14 cellular contexts compared by ENCODE assay signal in the genomic region with DNA sequence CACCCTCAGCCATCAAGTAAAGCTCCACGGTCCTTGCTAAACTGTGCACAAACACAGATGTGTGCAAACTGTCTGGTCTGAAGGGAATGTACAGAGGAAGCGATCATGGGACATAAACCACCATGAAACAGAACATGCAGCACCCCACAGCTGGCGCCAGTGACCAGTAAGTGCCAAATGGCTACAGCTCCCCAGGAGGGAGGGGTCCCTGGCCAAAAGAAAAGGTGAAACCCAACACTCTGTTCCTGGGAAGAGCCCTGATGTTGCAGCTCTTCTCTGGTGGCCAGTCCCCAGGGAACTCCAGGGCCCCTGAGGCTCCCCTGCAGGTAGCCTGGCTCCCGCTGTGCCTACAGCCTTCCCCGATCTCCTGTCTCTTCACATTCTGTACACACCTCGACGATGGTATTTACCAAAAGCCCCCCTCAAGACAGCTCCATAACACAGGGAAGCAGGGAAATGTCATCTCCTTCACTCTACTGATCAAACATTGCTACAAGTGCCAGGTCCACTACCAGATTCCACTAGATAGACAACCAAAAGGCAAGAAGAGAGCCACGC. TPM values are rescaled to one million over a fixed set of nuclear protein-coding genes. Genes with fewer than 3 reads are reported as not detected.
DNase-seq lines count a peak whose midpoint lies in the region; ATAC-seq and TF ChIP-seq lines count a peak whose summit lies in the region.
"Had no signal": no experiment of that assay in that cellular context is flagged by ENCODE, and none has a peak within 500 bp of the region (broad histone marks: within the 10 kb centered on the region; RNA-seq: fewer than 3 reads in every experiment).

No MANE protein-coding gene starts in this region.

- H3K27ac ChIP-seq in lung (ENCODE audit: low read depth in 1 of 2, low read length in 1 of 2): no peak overlapping the region
- no peak overlapping the region for H3K27ac ChIP-seq in transverse colon
- no peak overlapping the region for H3K27ac ChIP-seq in heart right ventricle
- H3K27ac ChIP-seq: parathyroid adenoma, VCaP had no signal

- H3K27me3 ChIP-seq in lung (ENCODE audit: control insufficient read depth, insufficient read depth) (no peaks in the 10 kb centered on the region), transverse colon (no peaks in the 10 kb centered on the region), heart right ventricle (no peaks in the 10 kb centered on the region)

- TF ChIP-seq CTCF in WTC11 (IDR thresholded peaks at IDR 0.05) (no peak), lung (IDR thresholded peaks at IDR 0.05; ENCODE audit: control extremely low read depth, extremely low read depth) (no peak), transverse colon (IDR thresholded peaks at IDR 0.05) (no peak), heart right ventricle (IDR thresholded peaks at IDR 0.05) (no peak)

- H3K36me3 Mint-ChIP-seq in activated T-cell treated with anti-CD3 and anti-CD28 coated beads, Interleukin-2, amount 50 U/mL, for 24 hours (ENCODE audit: low read depth): peaks cover 8% of the 10 kb centered on the region
- no peaks in the 10 kb centered on the region for H3K36me3 Mint-ChIP-seq in activated T-cell treated with anti-CD3 and anti-CD28 coated beads, Interleukin-2, amount 50 U/mL, for 4 hours (ENCODE audit: insufficient read depth)
- H3K36me3 Mint-ChIP-seq in WTC11: no peaks in the 10 kb centered on the region

- H3K4me1 Mint-ChIP-seq in activated T-cell treated with anti-CD3 and anti-CD28 coated beads, Interleukin-2, amount 50 U/mL, for 24 hours (ENCODE audit: low read depth): peaks cover 45% of the 10 kb centered on the region
- H3K4me1 Mint-ChIP-seq in activated T-cell treated with anti-CD3 and anti-CD28 coated beads, Interleukin-2, amount 50 U/mL, for 4 hours (ENCODE audit: low read depth): peaks cover 39% of the 10 kb centered on the region
- H3K4me1 Mint-ChIP-seq in WTC11: peaks cover 31% of the 10 kb centered on the region

- no peaks in the 10 kb centered on the region for H3K9me3 Mint-ChIP-seq in activated T-cell treated with anti-CD3 and anti-CD28 coated beads, Interleukin-2, amount 50 U/mL, for 24 hours
- no peaks in the 10 kb centered on the region for H3K9me3 Mint-ChIP-seq in activated T-cell treated with anti-CD3 and anti-CD28 coated beads, Interleukin-2, amount 50 U/mL, for 4 hours
- no peaks in the 10 kb centered on the region for H3K9me3 Mint-ChIP-seq in WTC11

- no peak for ATAC-seq in activated T-cell treated with anti-CD3 and anti-CD28 coated beads, Interleukin-2, amount 50 U/mL, for 4 hours
- no peak for ATAC-seq in WTC11
- ATAC-seq in lung (ENCODE audit: insufficient read depth, low FRiP score): no peak
- no peak for ATAC-seq in heart right ventricle
- ATAC-seq: PC-3 had no signal

- POLR2A ChIA-PET in WTC11 (lab: Charles Lee): no interaction called here

- H3K27ac Mint-ChIP-seq in activated T-cell treated with anti-CD3 and anti-CD28 coated beads, Interleukin-2, amount 50 U/mL, for 24 hours: peak overlapping the region; percentile 11
- H3K27ac Mint-ChIP-seq in WTC11: peak overlapping the region; percentile 80; the same call in 1 of the 2 replicates

- CTCF ChIA-PET in WTC11 (lab: Charles Lee): interaction anchor here (0.6 to 2.3 kb wide), 9 partner anchors 14 to 160 kb away, joined by 3 to 7 read pairs (median 4); a partner anchor contains a TSS

- intact Hi-C loops in transverse colon (cut with DNase I; ENCODE audit: low total_unique reads): no loop called here
- intact Hi-C loops in heart right ventricle (cut with DNase I): loop anchor here in 1 of 10 donors (10.0 kb wide), 1 partner anchor 78 kb away; a partner anchor contains a TSS

- no peak for TF ChIP-seq EP300 in transverse colon (IDR thresholded peaks at IDR 0.05; ENCODE audit: low read depth)

- TF ChIP-seq POLR2A in transverse colon (IDR thresholded peaks at IDR 0.05): no peak

- H3K27me3 Mint-ChIP-seq in activated T-cell treated with anti-CD3 and anti-CD28 coated beads, Interleukin-2, amount 50 U/mL, for 24 hours: no peaks in the 10 kb centered on the region
- H3K27me3 Mint-ChIP-seq in activated T-cell treated with anti-CD3 and anti-CD28 coated beads, Interleukin-2, amount 50 U/mL, for 4 hours (ENCODE audit: low read depth): no peaks in the 10 kb centered on the region
- no peaks in the 10 kb centered on the region for H3K27me3 Mint-ChIP-seq in WTC11 (ENCODE audit: low read depth)

- in situ Hi-C loops in transverse colon (cut with MboI; ENCODE audit: low pct_ligation_motif_present in 1 of 4, low pct_unique_long_range_greater_than_20kb in 1 of 4, low sequenced_read_pairs in 3 of 4): no loop called here

- H3K36me3 ChIP-seq in lung (ENCODE audit: control insufficient read depth in 2 of 2, insufficient read depth in 2 of 2, low read length in 2 of 2) (peaks cover 0 to 9% of the 10 kb centered on the region in 2 donors), transverse colon (no peaks in the 10 kb centered on the region), heart right ventricle (peaks cover 0 to 16% (median 0%) of the 10 kb centered on the region in 9 donors)

- H3K4me1 ChIP-seq in lung (ENCODE audit: control insufficient read depth in 2 of 2, insufficient read depth in 2 of 2, low read length in 2 of 2) (peaks cover 0 to 10% of the 10 kb centered on the region in 2 donors), transverse colon (peaks cover 15 to 34% (median 24%) of the 10 kb centered on the region in 4 donors), heart right ventricle (peaks cover 13 to 47% (median 35%) of the 10 kb centered on the region in 9 donors)
- H3K4me1 ChIP-seq: parathyroid adenoma had no signal

- no peaks in the 10 kb centered on the region for H3K9me3 ChIP-seq in lung (ENCODE audit: control insufficient read depth in 2 of 2, insufficient read depth in 1 of 2, low read length in 1 of 2)
- H3K9me3 ChIP-seq in transverse colon: no peaks in the 10 kb centered on the region
- H3K9me3 ChIP-seq in heart right ventricle: no peaks in the 10 kb centered on the region

- H3K4me3 Mint-ChIP-seq in activated T-cell treated with anti-CD3 and anti-CD28 coated beads, Interleukin-2, amount 50 U/mL, for 24 hours: no peak overlapping the region
- H3K4me3 Mint-ChIP-seq in activated T-cell treated with anti-CD3 and anti-CD28 coated beads, Interleukin-2, amount 50 U/mL, for 4 hours: no peak overlapping the region
- no peak overlapping the region for H3K4me3 Mint-ChIP-seq in WTC11

- WGBS in lung, 2 donors: 93 to 97% methylated on average over 8 of the region's 8 CpGs
- 89 to 97% methylated on average over 5 to 8 of the region's 8 CpGs for WGBS in transverse colon (ENCODE audit: low coverage in 1 of 2), 2 donors
- WGBS in heart right ventricle, 2 donors: 94 to 96% methylated on average over 8 of the region's 8 CpGs

- H3K4me3 ChIP-seq in lung (no peak overlapping the region), transverse colon (no peak overlapping the region), heart right ventricle (no peak overlapping the region)

- DNase-seq in activated T-cell treated with anti-CD3 and anti-CD28 coated beads, Interleukin-2, amount 50 U/mL, for 24 hours: no peak
- no peak for DNase-seq in activated T-cell treated with anti-CD3 and anti-CD28 coated beads, Interleukin-2, amount 50 U/mL, for 4 hours
- peak; percentile 7 for DNase-seq in WTC11 (ENCODE audit: low spot score)
- peak; percentile 25 for DNase-seq in lung (ENCODE audit: low spot score)
- peak; percentile 6 for DNase-seq in transverse colon
- no peak for DNase-seq in EL
- DNase-seq in GDM1 (lab: John Stamatoyannopoulos, UW): no peak
- DNase-seq in heart right ventricle: no peak
- DNase-seq: Calu3, cerebellar nuclear complex, mesenchymal stem cell, PC-3 had no signal

TF ChIP-seq in WTC11, 78 proteins besides CTCF, POLR2A, EP300 and RAD21 (continues in another document):
- TF ChIP-seq, protein P1, sequence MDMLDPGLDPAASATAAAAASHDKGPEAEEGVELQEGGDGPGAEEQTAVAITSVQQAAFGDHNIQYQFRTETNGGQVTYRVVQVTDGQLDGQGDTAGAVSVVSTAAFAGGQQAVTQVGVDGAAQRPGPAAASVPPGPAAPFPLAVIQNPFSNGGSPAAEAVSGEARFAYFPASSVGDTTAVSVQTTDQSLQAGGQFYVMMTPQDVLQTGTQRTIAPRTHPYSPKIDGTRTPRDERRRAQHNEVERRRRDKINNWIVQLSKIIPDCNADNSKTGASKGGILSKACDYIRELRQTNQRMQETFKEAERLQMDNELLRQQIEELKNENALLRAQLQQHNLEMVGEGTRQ (CRISPR knock-in tag; IDR thresholded peaks at IDR 0.05): no peak
- TF ChIP-seq, protein P2, sequence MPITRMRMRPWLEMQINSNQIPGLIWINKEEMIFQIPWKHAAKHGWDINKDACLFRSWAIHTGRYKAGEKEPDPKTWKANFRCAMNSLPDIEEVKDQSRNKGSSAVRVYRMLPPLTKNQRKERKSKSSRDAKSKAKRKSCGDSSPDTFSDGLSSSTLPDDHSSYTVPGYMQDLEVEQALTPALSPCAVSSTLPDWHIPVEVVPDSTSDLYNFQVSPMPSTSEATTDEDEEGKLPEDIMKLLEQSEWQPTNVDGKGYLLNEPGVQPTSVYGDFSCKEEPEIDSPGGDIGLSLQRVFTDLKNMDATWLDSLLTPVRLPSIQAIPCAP (CRISPR knock-in tag; IDR thresholded peaks at IDR 0.05): no peak
- TF ChIP-seq NR3C1 (CRISPR knock-in tag; conservative IDR thresholded peaks at IDR 0.05; ENCODE audit: low read depth): no peak

RNA-seq across cellular contexts. Expression of a gene that starts 2.9 kb away (rescaled TPM):
- total RNA-seq in activated T-cell treated with anti-CD3 and anti-CD28 coated beads, Interleukin-2, amount 50 U/mL, for 4 hours: 10 to 100 TPM; 30.3 to 38.1 (median 33.2) TPM
- 61.9 to 68.5 TPM (median 63.6 TPM) in 3 replicates for total RNA-seq in WTC11 (2021)
- 10 to 100 TPM; 38.7 to 42.8 TPM for total RNA-seq in lung
- polyA plus RNA-seq in lung: 10 to 100 TPM; 42.3 to 86.0 TPM
- total RNA-seq in transverse colon: 10 to 100 TPM; 27.7 to 52.3 (median 36.9) TPM
- 10 to 100 TPM; 37.9 to 65.9 (median 40.5) TPM for total RNA-seq in heart right ventricle
- 10 to 100 TPM; 57.3 to 90.3 TPM for polyA plus RNA-seq in heart right ventricle

RNA-seq across cellular contexts. Expression of a gene that starts 48.8 kb away (rescaled TPM):
- 1 to 10 TPM in 2 of 3 donors, under 1 TPM in 1; 0.89 to 1.4 (median 1.0) TPM for total RNA-seq in activated T-cell treated with anti-CD3 and anti-CD28 coated beads, Interleukin-2, amount 50 U/mL, for 4 hours
- 23.0 to 27.0 TPM (median 25.0 TPM) in 3 replicates for total RNA-seq in WTC11 (2021)
- 1 to 10 TPM; 2.6 to 7.8 TPM for total RNA-seq in lung
- 1 to 10 TPM; 3.0 to 5.6 TPM for polyA plus RNA-seq in lung
- 10 to 100 TPM in 1 of 4 donors, 1 to 10 TPM in 1, under 1 TPM in 1, not detected in 1; 0.64 to 22.8 (median 3.0) TPM for total RNA-seq in transverse colon
- 1 to 10 TPM in 5 of 10 donors, under 1 TPM in 5; 0.56 to 2.5 (median 0.93) TPM for total RNA-seq in heart right ventricle
- 1 to 10 TPM in 1 of 2 donors, under 1 TPM in 1; 0.59 to 1.5 TPM for polyA plus RNA-seq in heart right ventricle

Comparison
In these comparisons a context has a peak if more than half of its experiments do, and no peak if none do; other contexts are left out.
1. DNase-seq: peak in WTC11 (single experiment), lung (single experiment) and transverse colon (single experiment); none in activated T-cell treated with anti-CD3 and anti-CD28 coated beads, Interleukin-2, amount 50 U/mL, for 24 hours (single experiment), activated T-cell treated with anti-CD3 and anti-CD28 coated beads, Interleukin-2, amount 50 U/mL, for 4 hours (single experiment), EL (single experiment), GDM1 (single experiment) and heart right ventricle (0 of 2).